ENCODE assay signal across 2 cellular contexts in the genomic region with DNA sequence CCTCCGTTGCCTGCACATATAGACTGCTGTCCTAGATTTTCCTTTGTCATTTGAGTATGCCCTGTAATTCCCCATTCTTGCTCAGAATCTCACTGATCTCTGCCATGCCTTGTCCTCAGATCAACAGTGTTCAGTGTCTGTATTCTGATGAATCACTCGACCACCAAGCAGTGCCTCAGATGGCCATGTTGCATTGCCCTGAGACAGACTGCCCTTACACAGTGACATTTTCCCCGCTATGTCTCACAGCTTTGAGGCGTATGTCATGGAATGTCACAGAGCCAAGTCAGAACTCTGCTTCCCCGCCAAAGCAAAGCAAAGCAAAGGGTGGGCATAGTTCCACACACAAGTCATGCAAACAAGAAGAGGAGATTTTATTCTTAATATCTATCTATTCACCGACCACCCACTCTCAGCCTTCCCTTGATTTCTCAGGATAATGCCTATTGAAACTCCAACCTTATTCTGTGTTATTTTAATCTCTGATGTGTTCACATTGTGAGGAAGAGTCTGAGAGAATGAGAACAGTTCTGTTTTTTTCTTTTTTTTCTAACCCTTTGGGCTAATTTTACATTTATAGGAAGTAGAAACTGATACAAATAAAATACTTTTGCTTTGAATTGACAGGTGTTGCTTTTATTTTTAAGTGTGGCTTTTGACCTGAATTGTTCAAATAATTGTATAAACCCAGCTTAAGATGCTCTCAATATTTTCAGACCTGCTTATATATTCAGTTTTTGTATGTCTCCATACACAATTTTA.
TF ChIP-seq lines count a peak whose summit lies in the region.

No MANE protein-coding gene starts in this region.

TF ChIP-seq in GM23338, 12 proteins besides CTCF, POLR2A, EP300 and RAD21 (continues in another document):
- TF ChIP-seq, protein P1, sequence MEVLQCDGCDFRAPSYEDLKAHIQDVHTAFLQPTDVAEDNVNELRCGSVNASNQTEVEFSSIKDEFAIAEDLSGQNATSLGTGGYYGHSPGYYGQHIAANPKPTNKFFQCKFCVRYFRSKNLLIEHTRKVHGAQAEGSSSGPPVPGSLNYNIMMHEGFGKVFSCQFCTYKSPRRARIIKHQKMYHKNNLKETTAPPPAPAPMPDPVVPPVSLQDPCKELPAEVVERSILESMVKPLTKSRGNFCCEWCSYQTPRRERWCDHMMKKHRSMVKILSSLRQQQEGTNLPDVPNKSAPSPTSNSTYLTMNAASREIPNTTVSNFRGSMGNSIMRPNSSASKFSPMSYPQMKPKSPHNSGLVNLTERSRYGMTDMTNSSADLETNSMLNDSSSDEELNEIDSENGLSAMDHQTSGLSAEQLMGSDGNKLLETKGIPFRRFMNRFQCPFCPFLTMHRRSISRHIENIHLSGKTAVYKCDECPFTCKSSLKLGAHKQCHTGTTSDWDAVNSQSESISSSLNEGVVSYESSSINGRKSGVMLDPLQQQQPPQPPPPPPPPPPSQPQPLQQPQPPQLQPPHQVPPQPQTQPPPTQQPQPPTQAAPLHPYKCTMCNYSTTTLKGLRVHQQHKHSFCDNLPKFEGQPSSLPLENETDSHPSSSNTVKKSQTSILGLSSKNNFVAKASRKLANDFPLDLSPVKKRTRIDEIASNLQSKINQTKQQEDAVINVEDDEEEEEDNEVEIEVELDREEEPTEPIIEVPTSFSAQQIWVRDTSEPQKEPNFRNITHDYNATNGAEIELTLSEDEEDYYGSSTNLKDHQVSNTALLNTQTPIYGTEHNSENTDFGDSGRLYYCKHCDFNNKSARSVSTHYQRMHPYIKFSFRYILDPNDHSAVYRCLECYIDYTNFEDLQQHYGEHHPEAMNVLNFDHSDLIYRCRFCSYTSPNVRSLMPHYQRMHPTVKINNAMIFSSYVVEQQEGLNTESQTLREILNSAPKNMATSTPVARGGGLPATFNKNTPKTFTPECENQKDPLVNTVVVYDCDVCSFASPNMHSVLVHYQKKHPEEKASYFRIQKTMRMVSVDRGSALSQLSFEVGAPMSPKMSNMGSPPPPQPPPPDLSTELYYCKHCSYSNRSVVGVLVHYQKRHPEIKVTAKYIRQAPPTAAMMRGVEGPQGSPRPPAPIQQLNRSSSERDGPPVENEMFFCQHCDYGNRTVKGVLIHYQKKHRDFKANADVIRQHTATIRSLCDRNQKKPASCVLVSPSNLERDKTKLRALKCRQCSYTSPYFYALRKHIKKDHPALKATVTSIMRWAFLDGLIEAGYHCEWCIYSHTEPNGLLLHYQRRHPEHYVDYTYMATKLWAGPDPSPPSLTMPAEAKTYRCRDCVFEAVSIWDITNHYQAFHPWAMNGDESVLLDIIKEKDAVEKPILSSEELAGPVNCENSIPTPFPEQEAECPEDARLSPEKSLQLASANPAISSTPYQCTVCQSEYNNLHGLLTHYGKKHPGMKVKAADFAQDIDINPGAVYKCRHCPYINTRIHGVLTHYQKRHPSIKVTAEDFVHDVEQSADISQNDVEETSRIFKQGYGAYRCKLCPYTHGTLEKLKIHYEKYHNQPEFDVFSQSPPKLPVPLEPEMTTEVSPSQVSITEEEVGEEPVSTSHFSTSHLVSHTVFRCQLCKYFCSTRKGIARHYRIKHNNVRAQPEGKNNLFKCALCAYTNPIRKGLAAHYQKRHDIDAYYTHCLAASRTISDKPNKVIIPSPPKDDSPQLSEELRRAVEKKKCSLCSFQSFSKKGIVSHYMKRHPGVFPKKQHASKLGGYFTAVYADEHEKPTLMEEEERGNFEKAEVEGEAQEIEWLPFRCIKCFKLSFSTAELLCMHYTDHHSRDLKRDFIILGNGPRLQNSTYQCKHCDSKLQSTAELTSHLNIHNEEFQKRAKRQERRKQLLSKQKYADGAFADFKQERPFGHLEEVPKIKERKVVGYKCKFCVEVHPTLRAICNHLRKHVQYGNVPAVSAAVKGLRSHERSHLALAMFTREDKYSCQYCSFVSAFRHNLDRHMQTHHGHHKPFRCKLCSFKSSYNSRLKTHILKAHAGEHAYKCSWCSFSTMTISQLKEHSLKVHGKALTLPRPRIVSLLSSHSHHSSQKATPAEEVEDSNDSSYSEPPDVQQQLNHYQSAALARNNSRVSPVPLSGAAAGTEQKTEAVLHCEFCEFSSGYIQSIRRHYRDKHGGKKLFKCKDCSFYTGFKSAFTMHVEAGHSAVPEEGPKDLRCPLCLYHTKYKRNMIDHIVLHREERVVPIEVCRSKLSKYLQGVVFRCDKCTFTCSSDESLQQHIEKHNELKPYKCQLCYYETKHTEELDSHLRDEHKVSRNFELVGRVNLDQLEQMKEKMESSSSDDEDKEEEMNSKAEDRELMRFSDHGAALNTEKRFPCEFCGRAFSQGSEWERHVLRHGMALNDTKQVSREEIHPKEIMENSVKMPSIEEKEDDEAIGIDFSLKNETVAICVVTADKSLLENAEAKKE (CRISPR knock-in tag; IDR thresholded peaks at IDR 0.05) = no peak
- TF ChIP-seq STAT1 (IDR thresholded peaks at IDR 0.05; ENCODE audit: unreplicated experiment) (no peak), JUNB (IDR thresholded peaks at IDR 0.05; ENCODE audit: unreplicated experiment) (no peak), ZNF331 (CRISPR knock-in tag; IDR thresholded peaks at IDR 0.05; ENCODE audit: low read depth) (no peak), NANOG (IDR thresholded peaks at IDR 0.05; ENCODE audit: borderline replicate concordance) (no peak), POLR2AphosphoS5 (IDR thresholded peaks at IDR 0.05; ENCODE audit: low read depth) (no peak)
- TF ChIP-seq, protein P2, sequence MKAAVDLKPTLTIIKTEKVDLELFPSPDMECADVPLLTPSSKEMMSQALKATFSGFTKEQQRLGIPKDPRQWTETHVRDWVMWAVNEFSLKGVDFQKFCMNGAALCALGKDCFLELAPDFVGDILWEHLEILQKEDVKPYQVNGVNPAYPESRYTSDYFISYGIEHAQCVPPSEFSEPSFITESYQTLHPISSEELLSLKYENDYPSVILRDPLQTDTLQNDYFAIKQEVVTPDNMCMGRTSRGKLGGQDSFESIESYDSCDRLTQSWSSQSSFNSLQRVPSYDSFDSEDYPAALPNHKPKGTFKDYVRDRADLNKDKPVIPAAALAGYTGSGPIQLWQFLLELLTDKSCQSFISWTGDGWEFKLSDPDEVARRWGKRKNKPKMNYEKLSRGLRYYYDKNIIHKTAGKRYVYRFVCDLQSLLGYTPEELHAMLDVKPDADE (IDR thresholded peaks at IDR 0.05) = no peak
- TF ChIP-seq, protein P3, sequence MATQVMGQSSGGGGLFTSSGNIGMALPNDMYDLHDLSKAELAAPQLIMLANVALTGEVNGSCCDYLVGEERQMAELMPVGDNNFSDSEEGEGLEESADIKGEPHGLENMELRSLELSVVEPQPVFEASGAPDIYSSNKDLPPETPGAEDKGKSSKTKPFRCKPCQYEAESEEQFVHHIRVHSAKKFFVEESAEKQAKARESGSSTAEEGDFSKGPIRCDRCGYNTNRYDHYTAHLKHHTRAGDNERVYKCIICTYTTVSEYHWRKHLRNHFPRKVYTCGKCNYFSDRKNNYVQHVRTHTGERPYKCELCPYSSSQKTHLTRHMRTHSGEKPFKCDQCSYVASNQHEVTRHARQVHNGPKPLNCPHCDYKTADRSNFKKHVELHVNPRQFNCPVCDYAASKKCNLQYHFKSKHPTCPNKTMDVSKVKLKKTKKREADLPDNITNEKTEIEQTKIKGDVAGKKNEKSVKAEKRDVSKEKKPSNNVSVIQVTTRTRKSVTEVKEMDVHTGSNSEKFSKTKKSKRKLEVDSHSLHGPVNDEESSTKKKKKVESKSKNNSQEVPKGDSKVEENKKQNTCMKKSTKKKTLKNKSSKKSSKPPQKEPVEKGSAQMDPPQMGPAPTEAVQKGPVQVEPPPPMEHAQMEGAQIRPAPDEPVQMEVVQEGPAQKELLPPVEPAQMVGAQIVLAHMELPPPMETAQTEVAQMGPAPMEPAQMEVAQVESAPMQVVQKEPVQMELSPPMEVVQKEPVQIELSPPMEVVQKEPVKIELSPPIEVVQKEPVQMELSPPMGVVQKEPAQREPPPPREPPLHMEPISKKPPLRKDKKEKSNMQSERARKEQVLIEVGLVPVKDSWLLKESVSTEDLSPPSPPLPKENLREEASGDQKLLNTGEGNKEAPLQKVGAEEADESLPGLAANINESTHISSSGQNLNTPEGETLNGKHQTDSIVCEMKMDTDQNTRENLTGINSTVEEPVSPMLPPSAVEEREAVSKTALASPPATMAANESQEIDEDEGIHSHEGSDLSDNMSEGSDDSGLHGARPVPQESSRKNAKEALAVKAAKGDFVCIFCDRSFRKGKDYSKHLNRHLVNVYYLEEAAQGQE (IDR thresholded peaks at IDR 0.05; ENCODE audit: unreplicated experiment) = no peak

TF ChIP-seq in SK-N-SH, 30 proteins besides CTCF, POLR2A, EP300 and RAD21:
- TF ChIP-seq EZH2phosphoT487 (IDR thresholded peaks at IDR 0.05; ENCODE audit: borderline replicate concordance, low read depth) (no peak), NRF1 (IDR thresholded peaks at IDR 0.05; ENCODE audit: low read depth, low read length) (no peak), MXI1 (IDR thresholded peaks at IDR 0.05; ENCODE audit: low read depth, low read length) (no peak), JUND (IDR thresholded peaks at IDR 0.05) (no peak), USF2 (IDR thresholded peaks at IDR 0.05; ENCODE audit: borderline replicate concordance, low read depth, low read length) (no peak), YY1 (IDR thresholded peaks at IDR 0.05; ENCODE audit: low read depth) (no peak), TCF12 (IDR thresholded peaks at IDR 0.05) (no peak), RFX5 (IDR thresholded peaks at IDR 0.05; ENCODE audit: low read length) (no peak), FOXM1 (IDR thresholded peaks at IDR 0.05; ENCODE audit: low read depth) (no peak), FOXJ3 (CRISPR knock-in tag; IDR thresholded peaks at IDR 0.05) (no peak), SMC3 (IDR thresholded peaks at IDR 0.05; ENCODE audit: low read depth, low read length) (no peak), GABPA (IDR thresholded peaks at IDR 0.05; ENCODE audit: low read depth) (no peak)
- TF ChIP-seq, protein P3 (IDR thresholded peaks at IDR 0.05; ENCODE audit: low read depth, low read length) = no peak
TF ChIP-seq in SK-N-SH: peak in this region for 0.
